8 cellular contexts compared by ENCODE assay signal in the genomic region with DNA sequence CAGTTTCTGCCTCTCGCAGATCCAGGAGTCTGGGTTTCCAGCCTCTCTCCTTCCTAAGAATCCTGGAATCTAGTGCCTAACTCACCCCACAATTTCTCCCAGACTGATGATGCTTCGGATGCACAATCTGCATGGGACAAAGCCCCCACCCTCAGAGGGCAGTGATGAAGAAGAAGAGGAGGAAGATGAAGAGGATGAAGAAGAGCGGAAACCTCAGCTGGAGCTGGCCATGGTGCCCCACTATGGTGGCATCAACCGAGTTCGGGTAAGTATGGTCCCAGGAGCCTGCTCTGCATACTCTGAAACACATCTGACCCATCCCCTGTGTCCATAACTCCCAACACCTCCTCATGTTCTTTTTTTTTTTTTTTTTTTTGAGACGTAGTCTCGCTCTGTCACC. TPM values are rescaled to one million over a fixed set of nuclear protein-coding genes. Genes with fewer than 3 reads are reported as not detected.
DNase-seq lines count a peak whose midpoint lies in the region; ATAC-seq and TF ChIP-seq lines count a peak whose summit lies in the region.

No MANE protein-coding gene starts in this region.

- no peak for TF ChIP-seq POLR2A in transverse colon (IDR thresholded peaks at IDR 0.05)

- peak overlapping the region; percentile 92 for H3K27ac Mint-ChIP-seq in activated naive CD4-positive, alpha-beta T cell treated with anti-CD3 and anti-CD28 coated beads, Interleukin-2, amount 10 ng/mL, durations not matched to agents 7 days and 5 days

- peak overlapping the region; percentile 77 for H3K4me3 Mint-ChIP-seq in activated naive CD4-positive, alpha-beta T cell treated with anti-CD3 and anti-CD28 coated beads, Interleukin-2, amount 10 ng/mL, durations not matched to agents 7 days and 5 days

- in situ Hi-C loops in astrocyte of the spinal cord (cut with HindIII; ENCODE audit: low sequenced_read_pairs) = no loop called here
- in situ Hi-C loops in transverse colon (cut with MboI; ENCODE audit: low pct_ligation_motif_present in 1 of 4, low pct_unique_long_range_greater_than_20kb in 1 of 4, low sequenced_read_pairs in 3 of 4) = no loop called here

- TF ChIP-seq CTCF in astrocyte of the spinal cord (IDR thresholded peaks at IDR 0.05; ENCODE audit: low read depth, low read length) (no peak), lower lobe of right lung (IDR thresholded peaks at IDR 0.05) (no peak), transverse colon (IDR thresholded peaks at IDR 0.05) (no peak)

- no peak for DNase-seq in activated naive CD4-positive, alpha-beta T cell treated with anti-CD3 and anti-CD28 coated beads, Interleukin-2, amount 10 ng/mL, durations not matched to agents 7 days and 5 days
- no peak for DNase-seq in activated naive CD4-positive, alpha-beta T cell (lab: John Stamatoyannopoulos, UW)
- DNase-seq in astrocyte of the spinal cord (ENCODE audit: low read depth, low spot score) (no peak), lower lobe of right lung (no peak), transverse colon (no peak), NCI-H1417 (lab: John Stamatoyannopoulos, UW) (no peak), iPS-NIHi11 (ENCODE audit: low spot score) (no peak)

- ATAC-seq in lower lobe of right lung (no peak), GM18858 (IDR thresholded peaks at IDR 0.05; ENCODE audit: unreplicated experiment) (no peak)

- peak overlapping the region; percentile 99 for H3K4me3 ChIP-seq in astrocyte of the spinal cord (ENCODE audit: low read depth, low read length)
- H3K4me3 ChIP-seq in lower lobe of right lung = peak overlapping the region; percentile 99
- peak overlapping the region in 3 of 4 donors; percentile 87 to 97 (median 95) for H3K4me3 ChIP-seq in transverse colon

- intact Hi-C loops in lower lobe of right lung (cut with DNase I) = no loop called here
- intact Hi-C loops in transverse colon (cut with DNase I; ENCODE audit: low total_unique reads) = no loop called here

- peaks cover 30% of the 10 kb centered on the region for H3K27me3 Mint-ChIP-seq in activated naive CD4-positive, alpha-beta T cell treated with anti-CD3 and anti-CD28 coated beads, Interleukin-2, amount 10 ng/mL, durations not matched to agents 7 days and 5 days

- CTCF ChIA-PET in activated naive CD4-positive, alpha-beta T cell treated with anti-CD3 and anti-CD28 coated beads, Interleukin-2, amount 10 ng/mL, durations not matched to agents 7 days and 5 days (lab: Charles Lee) = interaction anchor here (0.9 kb wide), 1 partner anchor 10 kb away, joined by 4 read pairs; no protein-coding TSS in a partner anchor

- H3K27me3 ChIP-seq in lower lobe of right lung (ENCODE audit: low read depth) = peaks cover 19% of the 10 kb centered on the region
- peaks cover 27% of the 10 kb centered on the region for H3K27me3 ChIP-seq in transverse colon

- no peak for TF ChIP-seq EP300 in transverse colon (IDR thresholded peaks at IDR 0.05; ENCODE audit: low read depth)

- H3K36me3 ChIP-seq in lower lobe of right lung = peaks cover 45% of the 10 kb centered on the region
- H3K36me3 ChIP-seq in transverse colon = peaks cover 0 to 17% (median 8%) of the 10 kb centered on the region in 4 donors

- H3K4me1 ChIP-seq in lower lobe of right lung = peaks cover 31% of the 10 kb centered on the region
- peaks cover 8 to 26% (median 15%) of the 10 kb centered on the region in 4 donors for H3K4me1 ChIP-seq in transverse colon

- H3K9me3 Mint-ChIP-seq in activated naive CD4-positive, alpha-beta T cell treated with anti-CD3 and anti-CD28 coated beads, Interleukin-2, amount 10 ng/mL, durations not matched to agents 7 days and 5 days = no peaks in the 10 kb centered on the region

- H3K27ac ChIP-seq in lower lobe of right lung (peak overlapping the region; percentile 93), transverse colon (peak overlapping the region in 3 of 4 donors; percentile 77 to 88 (median 87))

- no peaks in the 10 kb centered on the region for H3K9me3 ChIP-seq in lower lobe of right lung
- H3K9me3 ChIP-seq in transverse colon = no peaks in the 10 kb centered on the region

- peaks cover 28% of the 10 kb centered on the region for H3K36me3 Mint-ChIP-seq in activated naive CD4-positive, alpha-beta T cell treated with anti-CD3 and anti-CD28 coated beads, Interleukin-2, amount 10 ng/mL, durations not matched to agents 7 days and 5 days

- peaks cover 35% of the 10 kb centered on the region for H3K4me1 Mint-ChIP-seq in activated naive CD4-positive, alpha-beta T cell treated with anti-CD3 and anti-CD28 coated beads, Interleukin-2, amount 10 ng/mL, durations not matched to agents 7 days and 5 days

- 67 to 92% methylated on average over 3 to 7 of the region's 7 CpGs for WGBS in transverse colon (ENCODE audit: low coverage in 1 of 2), 2 donors

RNA-seq across cellular contexts. Expression of a gene that starts 0.8 kb away (rescaled TPM):
- total RNA-seq in lower lobe of right lung (25.8 TPM), transverse colon (10 to 100 TPM in 3 of 4 donors, 1 to 10 TPM in 1; 9.4 to 49.7 (median 13.6) TPM)

RNA-seq across cellular contexts. Expression of a gene that starts 8.8 kb away (rescaled TPM):
- total RNA-seq in lower lobe of right lung (0.71 TPM), transverse colon (under 1 TPM in 2 of 4 donors, not detected in 2; 0.41 to 0.64 TPM)

RNA-seq across cellular contexts. Expression of a gene that starts 22.6 kb away (rescaled TPM):
- 75.2 TPM for total RNA-seq in lower lobe of right lung
- 100 to 1,000 TPM in 2 of 4 donors, 10 to 100 TPM in 2; 61.1 to 410 (median 171) TPM for total RNA-seq in transverse colon

RNA-seq across cellular contexts. Expression of a gene that starts 53.1 kb away (rescaled TPM):
- 0.95 TPM for total RNA-seq in lower lobe of right lung
- 1 to 10 TPM in 1 of 4 donors, under 1 TPM in 2, not detected in 1; 0.32 to 3.8 (median 0.41) TPM for total RNA-seq in transverse colon

RNA-seq across cellular contexts. Expression of a gene that starts 55.2 kb away (rescaled TPM):
- total RNA-seq in lower lobe of right lung (137 TPM), transverse colon (100 to 1,000 TPM in 3 of 4 donors, 10 to 100 TPM in 1; 80.6 to 146 (median 120) TPM)
